Comparison of ENCODE assay signal across 1 cellular context in the genomic region with DNA sequence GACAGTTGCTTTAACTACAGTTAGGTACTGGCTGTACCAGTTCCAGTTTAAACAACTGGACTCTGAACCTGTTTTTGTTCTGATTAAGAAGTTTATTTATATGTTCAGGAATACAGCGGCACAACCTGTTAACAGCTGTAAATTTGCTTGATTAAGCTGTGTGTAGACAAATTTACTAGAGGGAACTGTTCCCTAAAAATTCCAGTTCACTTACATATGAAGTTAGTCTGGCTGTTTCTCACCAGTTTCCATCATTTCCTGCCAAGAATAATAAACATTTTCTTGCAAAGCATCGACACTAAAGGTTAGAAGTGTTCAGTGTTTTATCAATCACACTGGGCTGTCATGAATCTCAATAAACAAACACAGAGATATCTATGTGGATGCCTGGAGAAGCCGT.
TF ChIP-seq lines count a peak whose summit lies in the region.

No MANE protein-coding gene starts in this region.

TF ChIP-seq in HEK293, 187 proteins besides CTCF, POLR2A, EP300 and RAD21 (continued from another document):
- TF ChIP-seq PRDM4 (tag by site-specific recombination; IDR thresholded peaks at IDR 0.05): peak; percentile 80
- no peak for TF ChIP-seq ZNF514 (tag by site-specific recombination; IDR thresholded peaks at IDR 0.05)
- peak; percentile 48; the same call in 1 of the 2 replicates for TF ChIP-seq ZNF488 (tag by site-specific recombination; IDR thresholded peaks at IDR 0.05)
- TF ChIP-seq ZNF350 (tag by site-specific recombination; IDR thresholded peaks at IDR 0.05): no peak
- peak; percentile 89 for TF ChIP-seq SCRT2 (tag by site-specific recombination; IDR thresholded peaks at IDR 0.05)
- TF ChIP-seq SP3 (tag by site-specific recombination; IDR thresholded peaks at IDR 0.05): no peak
- TF ChIP-seq ZNF354C (tag by site-specific recombination; IDR thresholded peaks at IDR 0.05; ENCODE audit: borderline replicate concordance, low read depth): no peak
- TF ChIP-seq ZSCAN16 (tag by site-specific recombination; IDR thresholded peaks at IDR 0.05): no peak
- TF ChIP-seq WT1 (tag by site-specific recombination; IDR thresholded peaks at IDR 0.05): no peak
- peak; percentile 53; the same call in 1 of the 2 replicates for TF ChIP-seq ZEB2 (tag by site-specific recombination; IDR thresholded peaks at IDR 0.05)
- TF ChIP-seq, protein P1, sequence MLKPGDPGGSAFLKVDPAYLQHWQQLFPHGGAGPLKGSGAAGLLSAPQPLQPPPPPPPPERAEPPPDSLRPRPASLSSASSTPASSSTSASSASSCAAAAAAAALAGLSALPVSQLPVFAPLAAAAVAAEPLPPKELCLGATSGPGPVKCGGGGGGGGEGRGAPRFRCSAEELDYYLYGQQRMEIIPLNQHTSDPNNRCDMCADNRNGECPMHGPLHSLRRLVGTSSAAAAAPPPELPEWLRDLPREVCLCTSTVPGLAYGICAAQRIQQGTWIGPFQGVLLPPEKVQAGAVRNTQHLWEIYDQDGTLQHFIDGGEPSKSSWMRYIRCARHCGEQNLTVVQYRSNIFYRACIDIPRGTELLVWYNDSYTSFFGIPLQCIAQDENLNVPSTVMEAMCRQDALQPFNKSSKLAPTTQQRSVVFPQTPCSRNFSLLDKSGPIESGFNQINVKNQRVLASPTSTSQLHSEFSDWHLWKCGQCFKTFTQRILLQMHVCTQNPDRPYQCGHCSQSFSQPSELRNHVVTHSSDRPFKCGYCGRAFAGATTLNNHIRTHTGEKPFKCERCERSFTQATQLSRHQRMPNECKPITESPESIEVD (tag by site-specific recombination; IDR thresholded peaks at IDR 0.05): peak; percentile 80
- no peak for TF ChIP-seq ZNF423 (tag by site-specific recombination; IDR thresholded peaks at IDR 0.05)
TF ChIP-seq in HEK293: peak in this region for 30.
